ENCODE assay signal across 30 cellular contexts in the genomic region with DNA sequence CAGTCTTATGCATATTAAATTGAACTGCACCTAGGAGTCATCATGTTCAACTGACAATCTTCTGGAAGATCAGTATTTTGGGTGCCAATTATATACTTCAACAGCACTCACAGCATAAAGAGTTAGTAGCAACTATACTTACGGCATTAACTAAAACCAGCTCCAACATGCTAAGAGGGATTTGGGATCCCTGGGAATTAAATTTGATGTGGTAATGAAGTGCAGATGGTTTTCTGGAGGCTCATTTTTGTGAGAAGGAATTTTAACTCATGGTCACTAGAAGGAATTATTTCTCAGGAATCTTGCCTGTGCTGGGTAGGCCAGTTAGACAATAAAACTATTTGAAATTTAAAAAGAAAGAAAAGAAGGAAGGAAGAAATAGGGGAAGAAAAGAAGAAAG. TPM values are rescaled to one million over a fixed set of nuclear protein-coding genes. Genes with fewer than 3 reads are reported as not detected.
DNase-seq lines count a peak whose midpoint lies in the region; ATAC-seq, FAIRE-seq and TF ChIP-seq lines count a peak whose summit lies in the region.
"Had no signal": no experiment of that assay in that cellular context is flagged by ENCODE, and none has a peak within 500 bp of the region (broad histone marks: within the 10 kb centered on the region; RNA-seq: fewer than 3 reads in every experiment).

No MANE protein-coding gene starts in this region.

- TF ChIP-seq CTCF in astrocyte (IDR thresholded peaks at IDR 0.05; ENCODE audit: insufficient read depth, low read depth, low read length) = no peak
- TF ChIP-seq CTCF in CD14-positive monocyte (IDR thresholded peaks at IDR 0.05) = no peak
- TF ChIP-seq CTCF in WTC11 (IDR thresholded peaks at IDR 0.05) = no peak

- H3K4me1 Mint-ChIP-seq in astrocyte (ENCODE audit: low read depth, unreplicated experiment) = peaks cover 2% of the 10 kb centered on the region
- H3K4me1 Mint-ChIP-seq in CD14-positive monocyte = peaks cover 2% of the 10 kb centered on the region
- no peaks in the 10 kb centered on the region for H3K4me1 Mint-ChIP-seq in WTC11
- H3K4me1 Mint-ChIP-seq: B cell had no signal

- POLR2A ChIA-PET in WTC11 (lab: Charles Lee) = interaction anchor here (0.6 kb wide), 1 partner anchor 63 kb away, joined by 3 read pairs; no protein-coding TSS in a partner anchor

- H3K4me3 Mint-ChIP-seq in astrocyte (ENCODE audit: unreplicated experiment) (peak overlapping the region; percentile 29), CD14-positive monocyte (no peak overlapping the region), WTC11 (no peak overlapping the region)
- H3K4me3 Mint-ChIP-seq: B cell; CD8-positive, alpha-beta memory T cell; T-helper 17 cell had no signal

- CTCF ChIA-PET in WTC11 (lab: Charles Lee) = no interaction called here

- intact Hi-C loops in CD14-positive monocyte (cut with micrococcal nuclease) = no loop called here

- no peak for ATAC-seq in HG03108 (IDR thresholded peaks at IDR 0.05; ENCODE audit: unreplicated experiment)
- ATAC-seq in WTC11 = no peak
- ATAC-seq: HepG2, Panc1, T-helper 17 cell had no signal

- H3K9ac ChIP-seq in astrocyte (ENCODE audit: low read length) = no peak overlapping the region

- no peaks in the 10 kb centered on the region for H3K79me2 ChIP-seq in astrocyte (ENCODE audit: insufficient read depth, low read length)

- no peaks in the 10 kb centered on the region for H3K4me1 ChIP-seq in astrocyte (ENCODE audit: insufficient read depth, low read length)

- no peaks in the 10 kb centered on the region for H3K36me3 ChIP-seq in astrocyte (ENCODE audit: insufficient read depth, low read length)

- H3K9me3 Mint-ChIP-seq in astrocyte (ENCODE audit: unreplicated experiment) (no peaks in the 10 kb centered on the region), CD14-positive monocyte (no peaks in the 10 kb centered on the region), WTC11 (no peaks in the 10 kb centered on the region)
- H3K9me3 Mint-ChIP-seq: CD8-positive, alpha-beta memory T cell had no signal

- no peaks in the 10 kb centered on the region for H3K9me3 ChIP-seq in astrocyte (ENCODE audit: insufficient read depth, low read depth, low read length)

- no peaks in the 10 kb centered on the region for H3K27me3 ChIP-seq in astrocyte (ENCODE audit: insufficient read depth, low read length)

- H3K36me3 Mint-ChIP-seq in astrocyte (ENCODE audit: low read depth, unreplicated experiment) (peaks cover 9% of the 10 kb centered on the region), CD14-positive monocyte (peaks cover 13 to 14% of the 10 kb centered on the region in 2 donors), WTC11 (no peaks in the 10 kb centered on the region)

- H3K27me3 Mint-ChIP-seq in astrocyte (ENCODE audit: low read depth, unreplicated experiment) = no peaks in the 10 kb centered on the region
- peaks cover 0 to 2% (median 0%) of the 10 kb centered on the region in 3 donors for H3K27me3 Mint-ChIP-seq in CD14-positive monocyte (ENCODE audit: low read depth in 3 of 3)
- H3K27me3 Mint-ChIP-seq in WTC11 (ENCODE audit: low read depth) = peaks cover 15% of the 10 kb centered on the region
- H3K27me3 Mint-ChIP-seq: B cell; CD8-positive, alpha-beta memory T cell; T-helper 17 cell had no signal

- H4K20me1 ChIP-seq in astrocyte (ENCODE audit: insufficient read depth, low read length) = no peaks in the 10 kb centered on the region

- H3K27ac ChIP-seq in astrocyte (ENCODE audit: low read depth, low read length) = no peak overlapping the region
- H3K27ac ChIP-seq: C4-2B, RWPE1 had no signal

- no peak overlapping the region for H3K4me3 ChIP-seq in astrocyte (ENCODE audit: insufficient read depth, low read depth, low read length)

- H3K27ac Mint-ChIP-seq in astrocyte (ENCODE audit: unreplicated experiment) (no peak overlapping the region), CD14-positive monocyte (no peak overlapping the region), WTC11 (no peak overlapping the region)
- H3K27ac Mint-ChIP-seq: B cell; CD8-positive, alpha-beta memory T cell; T-helper 17 cell had no signal

- DNase-seq in AG08395 (ENCODE audit: low spot score) (peak; percentile 13), DMS 273 treated with DMSO at 0.1 percent for 48 hours (lab: John Stamatoyannopoulos, UW) (peak; percentile 75), SK-N-DZ (ENCODE audit: low spot score) (peak; percentile 62), astrocyte (ENCODE audit: low read depth) (no peak), CD14-positive monocyte (ENCODE audit: low spot score) (no peak), WTC11 (ENCODE audit: low spot score) (no peak)
- DNase-seq in stimulated activated CD4-positive, alpha-beta T cell treated with anti-CD3 and anti-CD28 coated beads, Interleukin-4, amount 100 ng/mL, for 4 hours = no peak
- DNase-seq: Calu3; CD8-positive, alpha-beta memory T cell; EL; GDM1; Karpas-422; NCI-H1092; NCI-H1417 treated with DMSO at 0.1 percent for 48 hours; NCI-H1694 treated with DMSO at 0.1 percent for 48 hours; NCI-H2081; NCI-H526; SHP77; T-helper 17 cell had no signal

- FAIRE-seq in astrocyte (lab: Jason Lieb, UNC) = no peak
- FAIRE-seq: GM12891, H54, HepG2 had no signal

- no peak overlapping the region for H3K4me2 ChIP-seq in astrocyte (ENCODE audit: low read length)

- H2AFZ ChIP-seq in astrocyte (ENCODE audit: low read depth, low read length) = no peak overlapping the region

TF ChIP-seq in WTC11, 78 proteins besides CTCF, POLR2A, EP300 and RAD21 (continues in another document):
- TF ChIP-seq NFATC4 (CRISPR knock-in tag; IDR thresholded peaks at IDR 0.05) (no peak), KAT7 (CRISPR knock-in tag; IDR thresholded peaks at IDR 0.05; ENCODE audit: borderline replicate concordance) (no peak)
- TF ChIP-seq, protein P1, sequence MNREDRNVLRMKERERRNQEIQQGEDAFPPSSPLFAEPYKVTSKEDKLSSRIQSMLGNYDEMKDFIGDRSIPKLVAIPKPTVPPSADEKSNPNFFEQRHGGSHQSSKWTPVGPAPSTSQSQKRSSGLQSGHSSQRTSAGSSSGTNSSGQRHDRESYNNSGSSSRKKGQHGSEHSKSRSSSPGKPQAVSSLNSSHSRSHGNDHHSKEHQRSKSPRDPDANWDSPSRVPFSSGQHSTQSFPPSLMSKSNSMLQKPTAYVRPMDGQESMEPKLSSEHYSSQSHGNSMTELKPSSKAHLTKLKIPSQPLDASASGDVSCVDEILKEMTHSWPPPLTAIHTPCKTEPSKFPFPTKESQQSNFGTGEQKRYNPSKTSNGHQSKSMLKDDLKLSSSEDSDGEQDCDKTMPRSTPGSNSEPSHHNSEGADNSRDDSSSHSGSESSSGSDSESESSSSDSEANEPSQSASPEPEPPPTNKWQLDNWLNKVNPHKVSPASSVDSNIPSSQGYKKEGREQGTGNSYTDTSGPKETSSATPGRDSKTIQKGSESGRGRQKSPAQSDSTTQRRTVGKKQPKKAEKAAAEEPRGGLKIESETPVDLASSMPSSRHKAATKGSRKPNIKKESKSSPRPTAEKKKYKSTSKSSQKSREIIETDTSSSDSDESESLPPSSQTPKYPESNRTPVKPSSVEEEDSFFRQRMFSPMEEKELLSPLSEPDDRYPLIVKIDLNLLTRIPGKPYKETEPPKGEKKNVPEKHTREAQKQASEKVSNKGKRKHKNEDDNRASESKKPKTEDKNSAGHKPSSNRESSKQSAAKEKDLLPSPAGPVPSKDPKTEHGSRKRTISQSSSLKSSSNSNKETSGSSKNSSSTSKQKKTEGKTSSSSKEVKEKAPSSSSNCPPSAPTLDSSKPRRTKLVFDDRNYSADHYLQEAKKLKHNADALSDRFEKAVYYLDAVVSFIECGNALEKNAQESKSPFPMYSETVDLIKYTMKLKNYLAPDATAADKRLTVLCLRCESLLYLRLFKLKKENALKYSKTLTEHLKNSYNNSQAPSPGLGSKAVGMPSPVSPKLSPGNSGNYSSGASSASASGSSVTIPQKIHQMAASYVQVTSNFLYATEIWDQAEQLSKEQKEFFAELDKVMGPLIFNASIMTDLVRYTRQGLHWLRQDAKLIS (CRISPR knock-in tag; IDR thresholded peaks at IDR 0.05; ENCODE audit: borderline replicate concordance) = no peak
- TF ChIP-seq, protein P2, sequence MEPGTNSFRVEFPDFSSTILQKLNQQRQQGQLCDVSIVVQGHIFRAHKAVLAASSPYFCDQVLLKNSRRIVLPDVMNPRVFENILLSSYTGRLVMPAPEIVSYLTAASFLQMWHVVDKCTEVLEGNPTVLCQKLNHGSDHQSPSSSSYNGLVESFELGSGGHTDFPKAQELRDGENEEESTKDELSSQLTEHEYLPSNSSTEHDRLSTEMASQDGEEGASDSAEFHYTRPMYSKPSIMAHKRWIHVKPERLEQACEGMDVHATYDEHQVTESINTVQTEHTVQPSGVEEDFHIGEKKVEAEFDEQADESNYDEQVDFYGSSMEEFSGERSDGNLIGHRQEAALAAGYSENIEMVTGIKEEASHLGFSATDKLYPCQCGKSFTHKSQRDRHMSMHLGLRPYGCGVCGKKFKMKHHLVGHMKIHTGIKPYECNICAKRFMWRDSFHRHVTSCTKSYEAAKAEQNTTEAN (CRISPR knock-in tag; IDR thresholded peaks at IDR 0.05) = no peak
- TF ChIP-seq, protein P3, sequence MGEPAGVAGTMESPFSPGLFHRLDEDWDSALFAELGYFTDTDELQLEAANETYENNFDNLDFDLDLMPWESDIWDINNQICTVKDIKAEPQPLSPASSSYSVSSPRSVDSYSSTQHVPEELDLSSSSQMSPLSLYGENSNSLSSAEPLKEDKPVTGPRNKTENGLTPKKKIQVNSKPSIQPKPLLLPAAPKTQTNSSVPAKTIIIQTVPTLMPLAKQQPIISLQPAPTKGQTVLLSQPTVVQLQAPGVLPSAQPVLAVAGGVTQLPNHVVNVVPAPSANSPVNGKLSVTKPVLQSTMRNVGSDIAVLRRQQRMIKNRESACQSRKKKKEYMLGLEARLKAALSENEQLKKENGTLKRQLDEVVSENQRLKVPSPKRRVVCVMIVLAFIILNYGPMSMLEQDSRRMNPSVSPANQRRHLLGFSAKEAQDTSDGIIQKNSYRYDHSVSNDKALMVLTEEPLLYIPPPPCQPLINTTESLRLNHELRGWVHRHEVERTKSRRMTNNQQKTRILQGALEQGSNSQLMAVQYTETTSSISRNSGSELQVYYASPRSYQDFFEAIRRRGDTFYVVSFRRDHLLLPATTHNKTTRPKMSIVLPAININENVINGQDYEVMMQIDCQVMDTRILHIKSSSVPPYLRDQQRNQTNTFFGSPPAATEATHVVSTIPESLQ (CRISPR knock-in tag; IDR thresholded peaks at IDR 0.05) = no peak

RNA-seq across cellular contexts. Expression of a gene that starts 18.3 kb away (rescaled TPM):
- 0.17 and 1.1 TPM in 2 replicates for polyA plus RNA-seq in SK-N-DZ (2014; cell fraction: cytosol; rRNA removed)
- 0.72 and 0.97 TPM in 2 replicates for polyA plus RNA-seq in SK-N-DZ (2014; cell fraction: nucleus; rRNA removed)
- total RNA-seq in astrocyte (144 and 176 TPM in 2 replicates), WTC11 (2021) (0.15 TPM in 1 of 3 replicates, not detected in the others)
- 10 to 100 TPM; 23.0 to 35.5 TPM for polyA plus RNA-seq in CD14-positive monocyte
- total RNA-seq: HepG2, OCI-LY7 had no signal
- polyA plus RNA-seq: HepG2 had no signal

RNA-seq across cellular contexts. Expression of a gene that starts 47.7 kb away (rescaled TPM):
- polyA plus RNA-seq in SK-N-DZ (2014; cell fraction: cytosol; rRNA removed) = 0.51 and 0.65 TPM in 2 replicates
- 2.5 and 4.8 TPM in 2 replicates for polyA plus RNA-seq in SK-N-DZ (2014; cell fraction: nucleus; rRNA removed)
- total RNA-seq in astrocyte (184 and 271 TPM in 2 replicates), WTC11 (2021) (0.13 to 0.53 TPM (median 0.21 TPM) in 3 replicates)
- 10 to 100 TPM in 1 of 2 donors, 1 to 10 TPM in 1; 8.6 to 11.0 TPM for polyA plus RNA-seq in CD14-positive monocyte
- total RNA-seq: HT1080, OCI-LY7, SK-MEL-5 had no signal

Comparison
In these comparisons a context has a peak if more than half of its experiments do, and no peak if none do; other contexts are left out.
1. DNase-seq: peak in AG08395 (single experiment), DMS 273 treated with DMSO at 0.1 percent for 48 hours (single experiment) and SK-N-DZ (single experiment); none in astrocyte (single experiment), CD14-positive monocyte (single experiment), stimulated activated CD4-positive, alpha-beta T cell treated with anti-CD3 and anti-CD28 coated beads, Interleukin-4, amount 100 ng/mL, for 4 hours (0 of 2) and WTC11 (single experiment).
2. RNA of a gene that starts 18.3 kb away (total RNA-seq): 144 to 176 TPM in astrocyte; 0.15 TPM in WTC11; every median in the first group is over 100 times any median in the second.
3. RNA of a gene that starts 47.7 kb away (total RNA-seq): 184 to 271 TPM in astrocyte; 0.13 to 0.53 TPM in WTC11; every median in the first group is over 100 times any median in the second.